Comparison of ENCODE assay signal across 8 cellular contexts in the genomic region with DNA sequence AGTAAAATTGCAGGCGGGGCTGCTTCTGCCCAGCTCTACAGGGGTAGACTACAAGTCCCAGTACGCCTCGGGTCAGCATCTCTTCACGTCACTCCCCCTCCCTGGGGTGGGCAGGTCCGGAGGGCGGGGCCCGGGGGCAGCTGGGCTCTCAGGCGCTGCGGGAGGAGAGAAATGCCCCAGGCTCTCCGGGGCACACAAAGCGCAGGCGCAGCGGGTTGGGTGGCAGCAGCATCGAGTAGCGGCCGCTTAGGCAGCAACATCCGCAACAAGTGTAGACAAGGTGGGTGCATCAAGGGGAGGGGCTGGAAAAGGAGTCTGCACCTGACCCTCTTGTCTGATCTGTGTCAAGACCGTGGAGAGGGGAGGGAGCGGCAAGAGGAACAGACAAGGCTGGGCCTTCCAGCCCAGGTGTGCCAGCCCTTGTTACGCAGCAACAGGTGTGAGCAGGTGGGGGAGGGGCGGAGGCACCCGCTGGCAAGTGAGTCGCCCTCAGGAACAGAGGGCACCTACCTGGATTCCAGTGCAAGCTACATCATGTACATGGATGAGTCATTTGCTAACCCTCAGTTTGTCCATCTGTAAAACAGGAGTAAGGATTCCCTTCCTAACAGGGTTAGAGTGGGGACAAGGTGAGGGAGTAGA. TPM values are rescaled to one million over a fixed set of nuclear protein-coding genes. Genes with fewer than 3 reads are reported as not detected.
DNase-seq lines count a peak whose midpoint lies in the region; ATAC-seq and TF ChIP-seq lines count a peak whose summit lies in the region.

No MANE protein-coding gene starts in this region.

- peak overlapping the region; percentile 23 for H3K27ac ChIP-seq in left ventricle myocardium inferior (replicated peaks)
- H3K27ac ChIP-seq in upper lobe of right lung: no peak overlapping the region

- peak overlapping the region; percentile 68 for H3K4me3 Mint-ChIP-seq in T-helper 1 cell treated with Interleukin-12 subunit alpha and Interleukin-12 subunit beta and Interleukin-4 antibody, amounts not matched to agents 30 μg/mL and 1 μg/mL, for 36 hours

- TF ChIP-seq CTCF in left ventricle myocardium inferior (IDR thresholded peaks at IDR 0.05; ENCODE audit: borderline replicate concordance) (no peak), upper lobe of right lung (IDR thresholded peaks at IDR 0.05) (no peak)

- peak overlapping the region; percentile 12 for H3K4me3 ChIP-seq in HAP-1
- peak overlapping the region; percentile 56 for H3K4me3 ChIP-seq in left ventricle myocardium inferior
- H3K4me3 ChIP-seq in upper lobe of right lung: peak overlapping the region; percentile 39

- no peaks in the 10 kb centered on the region for H3K9me3 Mint-ChIP-seq in T-helper 1 cell treated with Interleukin-12 subunit alpha and Interleukin-12 subunit beta and Interleukin-4 antibody, amounts not matched to agents 30 μg/mL and 1 μg/mL, for 36 hours

- in situ Hi-C loops in HAP-1 (cut with MboI; ENCODE audit: low sequenced_read_pairs): no loop called here

- peaks cover 5% of the 10 kb centered on the region for H3K4me1 Mint-ChIP-seq in T-helper 1 cell treated with Interleukin-12 subunit alpha and Interleukin-12 subunit beta and Interleukin-4 antibody, amounts not matched to agents 30 μg/mL and 1 μg/mL, for 36 hours (ENCODE audit: low read depth)

- H3K4me1 ChIP-seq in HAP-1: peaks cover 13% of the 10 kb centered on the region
- peaks cover 18% of the 10 kb centered on the region for H3K4me1 ChIP-seq in left ventricle myocardium inferior
- peaks cover 4% of the 10 kb centered on the region for H3K4me1 ChIP-seq in upper lobe of right lung

- DNase-seq in DMS 273 treated with DMSO at 0.1 percent for 48 hours (lab: John Stamatoyannopoulos, UW) (peak; percentile 64), HAP-1 (ENCODE audit: low spot score in 2 of 2) (peak; percentile 86 to 95), NCI-H1105 treated with DMSO at 0.1 percent for 48 hours (lab: John Stamatoyannopoulos, UW) (peak; percentile 98), amniotic epithelial cell (ENCODE audit: low read depth) (peak; percentile 85), left ventricle myocardium inferior (peak; percentile 89), pulmonary artery endothelial cell (ENCODE audit: low read depth, low spot score) (peak; percentile 43), upper lobe of right lung (peak; percentile 96)

- H3K27ac Mint-ChIP-seq in T-helper 1 cell treated with Interleukin-12 subunit alpha and Interleukin-12 subunit beta and Interleukin-4 antibody, amounts not matched to agents 30 μg/mL and 1 μg/mL, for 36 hours: no peak overlapping the region

- peak; percentile 99 for ATAC-seq in upper lobe of right lung

- H3K27me3 ChIP-seq in HAP-1 (ENCODE audit: low read depth) (peaks cover 4% of the 10 kb centered on the region; the same call in 1 of the 2 replicates), left ventricle myocardium inferior (ENCODE audit: low read depth) (peaks cover 18% of the 10 kb centered on the region), upper lobe of right lung (no peaks in the 10 kb centered on the region)

- H3K36me3 Mint-ChIP-seq in T-helper 1 cell treated with Interleukin-12 subunit alpha and Interleukin-12 subunit beta and Interleukin-4 antibody, amounts not matched to agents 30 μg/mL and 1 μg/mL, for 36 hours (ENCODE audit: low read depth): no peaks in the 10 kb centered on the region

- no peaks in the 10 kb centered on the region for H3K27me3 Mint-ChIP-seq in T-helper 1 cell treated with Interleukin-12 subunit alpha and Interleukin-12 subunit beta and Interleukin-4 antibody, amounts not matched to agents 30 μg/mL and 1 μg/mL, for 36 hours (ENCODE audit: low read depth)

- intact Hi-C loops in left ventricle myocardium inferior (cut with micrococcal nuclease) (no loop called here), upper lobe of right lung (cut with DNase I) (no loop called here)

- H3K9me3 ChIP-seq in HAP-1: no peaks in the 10 kb centered on the region
- H3K9me3 ChIP-seq in left ventricle myocardium inferior (replicated peaks): no peaks in the 10 kb centered on the region
- H3K9me3 ChIP-seq in upper lobe of right lung: no peaks in the 10 kb centered on the region

- H3K36me3 ChIP-seq in HAP-1 (replicated peaks) (no peaks in the 10 kb centered on the region), left ventricle myocardium inferior (no peaks in the 10 kb centered on the region), upper lobe of right lung (no peaks in the 10 kb centered on the region)

RNA-seq across cellular contexts. Expression of a gene that starts 1.2 kb away (rescaled TPM):
- total RNA-seq in left ventricle myocardium inferior (22.4 TPM), pulmonary artery endothelial cell (0.26 and 0.42 TPM in 2 replicates), upper lobe of right lung (30.5 TPM)

RNA-seq across cellular contexts. Expression of a gene that starts 49.7 kb away (rescaled TPM):
- total RNA-seq in left ventricle myocardium inferior: 28.4 TPM
- total RNA-seq in pulmonary artery endothelial cell: 8.4 and 10.9 TPM in 2 replicates
- total RNA-seq in upper lobe of right lung: 30.7 TPM

Comparison
In these comparisons a context has a peak if more than half of its experiments do, and no peak if none do; other contexts are left out.
1. DNase-seq: peak in every context shown above with its lines; median percentile 98 in NCI-H1105 treated with DMSO at 0.1 percent for 48 hours; 96 in upper lobe of right lung; 90 in HAP-1; 89 in left ventricle myocardium inferior; 85 in amniotic epithelial cell; 64 in DMS 273 treated with DMSO at 0.1 percent for 48 hours; 43 in pulmonary artery endothelial cell.
2. RNA of a gene that starts 1.2 kb away (total RNA-seq): 30.5 TPM in upper lobe of right lung (single experiment) and 22.4 TPM in left ventricle myocardium inferior (single experiment); 0.26 to 0.42 TPM in pulmonary artery endothelial cell; every median in the first group is over 10 times any median in the second.
3. Peak in every context shown above with its lines, with median percentiles within 50 percentile points of each other: H3K4me3 ChIP-seq.